ENCODE assay signal across 23 cellular contexts in the genomic region with DNA sequence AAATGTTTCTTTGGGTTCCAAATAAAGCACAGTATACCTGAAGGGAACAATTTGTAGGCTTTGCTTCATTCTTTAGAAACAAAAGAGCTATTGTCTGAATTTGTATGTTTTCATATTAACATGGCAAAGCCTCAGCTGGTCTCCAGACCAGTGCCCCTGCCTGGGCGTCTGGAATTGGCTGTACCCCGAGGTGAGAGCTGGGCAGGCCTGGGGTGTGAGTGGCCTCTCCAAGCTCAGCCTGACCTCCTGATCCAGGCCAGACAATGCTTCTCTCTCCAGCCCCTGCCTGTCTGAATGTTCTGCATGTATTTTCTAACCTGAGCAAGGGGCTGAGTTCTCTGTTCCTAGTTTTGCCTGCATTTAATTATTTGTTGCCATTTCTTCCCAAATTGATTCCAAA.
A peak's percentile ranks its signal among the peaks of the same experiment; 100 is the strongest.
DNase-seq lines count a peak whose midpoint lies in the region; ATAC-seq, FAIRE-seq and TF ChIP-seq lines count a peak whose summit lies in the region.
"Had no signal": no experiment of that assay in that cellular context is flagged by ENCODE, and none has a peak within 500 bp of the region (broad histone marks: within the 10 kb centered on the region; RNA-seq: fewer than 3 reads in every experiment).

No MANE protein-coding gene starts in this region.

- peaks cover 2 to 10% of the 10 kb centered on the region in 2 donors for H3K36me3 ChIP-seq in kidney (ENCODE audit: control insufficient read depth in 1 of 2, insufficient read depth in 2 of 2, low read length in 2 of 2)
- H3K36me3 ChIP-seq: BLaER1 had no signal

- H3K27ac ChIP-seq in C4-2B (peak overlapping the region; percentile 37), VCaP (peak overlapping the region; percentile 40), kidney (ENCODE audit: low read depth in 2 of 2, low read length in 2 of 2) (peak overlapping the region in 1 of 2 donors; percentile 33)
- H3K27ac ChIP-seq: BLaER1 had no signal

- no peak overlapping the region for H3K9ac ChIP-seq in kidney (ENCODE audit: low read length in 2 of 2)
- H3K9ac ChIP-seq: BLaER1 had no signal

- no peak overlapping the region for H3K4me3 ChIP-seq in kidney (ENCODE audit: low read length in 2 of 2)
- H3K4me3 ChIP-seq: BLaER1 had no signal

- intact Hi-C loops in kidney (cut with DNase I): no loop called here

- TF ChIP-seq CTCF in C4-2B (conservative IDR thresholded peaks at IDR 0.05): no peak
- TF ChIP-seq CTCF in VCaP (conservative IDR thresholded peaks at IDR 0.05): no peak
- no peak for TF ChIP-seq CTCF in kidney (IDR thresholded peaks at IDR 0.05; ENCODE audit: borderline replicate concordance, extremely low read depth, insufficient read depth)

- FAIRE-seq in kidney (lab: Jason Lieb, UNC): no peak
- FAIRE-seq: GM12891, HepG2 had no signal

- no peak for ATAC-seq in GM21825 (IDR thresholded peaks at IDR 0.05; ENCODE audit: unreplicated experiment)
- ATAC-seq: CD8-positive, alpha-beta T cell; HepG2; PC-3 had no signal

- H3K4me1 ChIP-seq in kidney (ENCODE audit: control insufficient read depth in 1 of 2, insufficient read depth in 1 of 2, low read depth in 1 of 2, low read length in 2 of 2): peaks cover 34 to 43% of the 10 kb centered on the region in 2 donors

- H3K9me3 ChIP-seq in kidney (ENCODE audit: control insufficient read depth in 1 of 2, low read length in 2 of 2): no peaks in the 10 kb centered on the region

- DNase-seq in kidney (peak; percentile 75), renal cortical epithelial cell (ENCODE audit: low read depth) (peak; percentile 13), A172 (ENCODE audit: low spot score) (no peak), H4 (ENCODE audit: low spot score) (no peak)
- no peak for DNase-seq in stimulated activated naive CD4-positive, alpha-beta T cell (lab: John Stamatoyannopoulos, UW)
- DNase-seq: Calu3; CD8-positive, alpha-beta T cell; DMS53; GOT3; KBM-7; MV-4-11; NCI-H187; NCI-H2227 treated with DMSO at 0.1 percent for 48 hours; NCI-H510A treated with DMSO at 0.1 percent for 48 hours; PC-3; RPMI8226; SHP77 treated with DMSO at 0.1 percent for 48 hours had no signal

Comparison
In these comparisons a context has a peak if more than half of its experiments do, and no peak if none do; other contexts are left out.
1. DNase-seq: peak in kidney (single experiment) and renal cortical epithelial cell (single experiment); none in stimulated activated naive CD4-positive, alpha-beta T cell (0 of 6), A172 (single experiment) and H4 (single experiment).